Comparison of ENCODE assay signal across 14 cellular contexts in genomic region chr7:77391230-77391629, GRCh38. TPM values are rescaled to one million over a fixed set of nuclear protein-coding genes. Genes with fewer than 3 reads are reported as not detected.
DNase-seq lines count a peak whose midpoint lies in the region; ATAC-seq and TF ChIP-seq lines count a peak whose summit lies in the region.
"Had no signal": no experiment of that assay in that cellular context is flagged by ENCODE, and none has a peak within 500 bp of the region (broad histone marks: within the 10 kb centered on the region; RNA-seq: fewer than 3 reads in every experiment).

No MANE protein-coding gene starts in this region.

- no peaks in the 10 kb centered on the region for H3K27me3 Mint-ChIP-seq in activated naive CD8-positive, alpha-beta T cell treated with anti-CD3 and anti-CD28 coated beads for 36 hours

- H3K4me1 Mint-ChIP-seq in activated naive CD8-positive, alpha-beta T cell treated with anti-CD3 and anti-CD28 coated beads for 36 hours: peaks cover 33% of the 10 kb centered on the region

- no peaks in the 10 kb centered on the region for H3K9me3 Mint-ChIP-seq in activated naive CD8-positive, alpha-beta T cell treated with anti-CD3 and anti-CD28 coated beads for 36 hours

- POLR2A ChIA-PET in GM10248 (lab: Yijun Ruan, JAX): no interaction called here

- H3K27ac Mint-ChIP-seq in activated naive CD8-positive, alpha-beta T cell treated with anti-CD3 and anti-CD28 coated beads for 36 hours: peak overlapping the region; percentile 38

- no peaks in the 10 kb centered on the region for H3K36me3 ChIP-seq in BE2C

- peaks cover 23% of the 10 kb centered on the region for H3K36me3 Mint-ChIP-seq in activated naive CD8-positive, alpha-beta T cell treated with anti-CD3 and anti-CD28 coated beads for 36 hours

- ATAC-seq in GM19372 (IDR thresholded peaks at IDR 0.05; ENCODE audit: low read depth, unreplicated experiment) (peak; percentile 55), HG03066 (IDR thresholded peaks at IDR 0.05; ENCODE audit: low read depth, unreplicated experiment) (peak; percentile 48), HG03521 (IDR thresholded peaks at IDR 0.05; ENCODE audit: unreplicated experiment) (no peak)
- ATAC-seq: body of pancreas had no signal

- no peak overlapping the region for H3K4me3 Mint-ChIP-seq in activated naive CD8-positive, alpha-beta T cell treated with anti-CD3 and anti-CD28 coated beads for 36 hours

- CTCF ChIA-PET in GM10248 (lab: Yijun Ruan, JAX): interaction anchor here (1.2 kb wide), 2 partner anchors 9 to 15 kb away, joined by 3 to 4 read pairs; no protein-coding TSS in a partner anchor

- H3K27me3 ChIP-seq in BE2C: peaks cover under 1% of the 10 kb centered on the region; the same call in 1 of the 2 replicates
- H3K27me3 ChIP-seq: body of pancreas, hepatocyte had no signal

- H3K4me1 ChIP-seq in BE2C: no peaks in the 10 kb centered on the region
- H3K4me1 ChIP-seq: body of pancreas had no signal

- DNase-seq in GM10248 (ENCODE audit: extremely low spot score) (peak; percentile 45), BE2C (no peak), cerebellar nuclear complex (lab: John Stamatoyannopoulos, UW) (no peak)
- DNase-seq in activated naive CD8-positive, alpha-beta T cell treated with anti-CD3 and anti-CD28 coated beads for 36 hours: no peak
- DNase-seq in stimulated activated CD4-positive, alpha-beta T cell treated with anti-CD3 and anti-CD28 coated beads, Interleukin-12 subunit alpha, Interleukin-12 subunit beta, amount 100 ng/mL, for 4 hours: no peak
- DNase-seq: DND-41, midbrain, retina, SHP77 had no signal

- H3K4me3 ChIP-seq in BE2C (ENCODE audit: low read depth, low read length): no peak overlapping the region
- H3K4me3 ChIP-seq: body of pancreas, hepatocyte had no signal

- no peak for TF ChIP-seq CTCF in GM10248 (IDR thresholded peaks at IDR 0.05; ENCODE audit: control extremely low read depth, extremely low read depth, low read depth, missing control alignments)
- TF ChIP-seq CTCF in BE2C (IDR thresholded peaks at IDR 0.05; ENCODE audit: low read depth, low read length): no peak

- no peaks in the 10 kb centered on the region for H3K9me3 ChIP-seq in BE2C
- H3K9me3 ChIP-seq: body of pancreas had no signal

RNA-seq across cellular contexts. Expression of gene GSAP, which starts 24.9 kb away (rescaled TPM):
- total RNA-seq in activated naive CD8-positive, alpha-beta T cell treated with anti-CD3 and anti-CD28 coated beads for 36 hours: 1 to 10 TPM; 1.7 TPM
- not detected for polyA plus RNA-seq in BE2C (2012; ENCODE audit: insufficient read depth, insufficient read length, low read depth)
